ENCODE assay signal across 8 cellular contexts in the genomic region with DNA sequence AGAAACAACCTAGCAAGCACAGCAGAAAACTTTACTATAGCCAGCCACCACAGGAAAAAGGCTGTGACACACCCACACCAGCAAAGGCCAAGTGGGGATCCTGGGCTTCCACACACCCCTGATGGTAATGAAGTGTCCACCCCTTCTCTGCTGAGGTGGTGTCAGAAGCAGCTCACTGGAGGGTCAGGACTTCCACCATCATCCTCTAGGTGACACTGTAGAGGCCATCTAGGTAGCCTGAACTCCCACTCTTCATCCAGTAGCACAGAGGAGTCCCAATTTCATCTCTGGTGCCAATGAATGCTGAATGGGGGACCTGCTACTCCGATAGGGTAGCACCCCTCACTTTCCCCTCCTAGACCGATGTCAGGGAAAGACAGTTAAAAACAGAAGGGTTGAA.
A peak's percentile ranks its signal among the peaks of the same experiment; 100 is the strongest.
DNase-seq lines count a peak whose midpoint lies in the region; ATAC-seq and TF ChIP-seq lines count a peak whose summit lies in the region.

No MANE protein-coding gene starts in this region.

- H3K27ac Mint-ChIP-seq in MCF 10A (ENCODE audit: low read depth, unreplicated experiment) = no peak overlapping the region
- no peak overlapping the region for H3K27ac Mint-ChIP-seq in naive thymus-derived CD4-positive, alpha-beta T cell
- H3K27ac Mint-ChIP-seq in T-helper 17 cell = no peak overlapping the region

- H3K36me3 Mint-ChIP-seq in MCF 10A (ENCODE audit: insufficient read depth, unreplicated experiment) = no peaks in the 10 kb centered on the region
- no peaks in the 10 kb centered on the region for H3K36me3 Mint-ChIP-seq in naive thymus-derived CD4-positive, alpha-beta T cell
- H3K36me3 Mint-ChIP-seq in T-helper 17 cell (ENCODE audit: low read depth) = no peaks in the 10 kb centered on the region

- H3K4me1 ChIP-seq in breast epithelium = no peaks in the 10 kb centered on the region
- H3K4me1 ChIP-seq in naive thymus-derived CD4-positive, alpha-beta T cell (ENCODE audit: control insufficient read depth in 2 of 2, insufficient read depth in 2 of 2, low read length in 2 of 2) = no peaks in the 10 kb centered on the region

- no peaks in the 10 kb centered on the region for H3K36me3 ChIP-seq in breast epithelium
- no peaks in the 10 kb centered on the region for H3K36me3 ChIP-seq in naive thymus-derived CD4-positive, alpha-beta T cell (ENCODE audit: control insufficient read depth in 2 of 3, insufficient read depth in 3 of 3, low read length in 3 of 3)

- ATAC-seq in HG02970 (IDR thresholded peaks at IDR 0.05; ENCODE audit: low FRiP score, unreplicated experiment) = peak; percentile 91
- no peak for ATAC-seq in naive thymus-derived CD4-positive, alpha-beta T cell
- no peak for ATAC-seq in T-helper 17 cell

- no TSS peak for BruUV-seq in MCF 10A (replicated peaks; lab: Mats Ljungman, UMichigan)

- TF ChIP-seq CTCF in MCF 10A (IDR thresholded peaks at IDR 0.05; ENCODE audit: unreplicated experiment) (peak; percentile 53), breast epithelium (IDR thresholded peaks at IDR 0.05) (no peak), foreskin fibroblast (IDR thresholded peaks at IDR 0.05; ENCODE audit: low read depth, low read length) (peak; percentile 35)

- H3K4me3 ChIP-seq in breast epithelium (no peak overlapping the region), foreskin fibroblast (ENCODE audit: low read depth in 1 of 2, low read length in 2 of 2) (no peak overlapping the region)
- H3K4me3 ChIP-seq in naive thymus-derived CD4-positive, alpha-beta T cell (ENCODE audit: low read length) = no peak overlapping the region

- DNase-seq in MCF 10A (ENCODE audit: unreplicated experiment) = peak; percentile 60
- no peak for DNase-seq in breast epithelium (ENCODE audit: low spot score in 2 of 2)
- DNase-seq in NCI-H82 treated with DMSO at 0.1 percent for 48 hours (lab: John Stamatoyannopoulos, UW; ENCODE audit: unreplicated experiment) = peak; percentile 34
- peak in 1 of 2 donors; percentile 44 for DNase-seq in foreskin fibroblast
- no peak for DNase-seq in NCI-H1417 treated with DMSO at 0.1 percent for 48 hours (lab: John Stamatoyannopoulos, UW)
- DNase-seq in naive thymus-derived CD4-positive, alpha-beta T cell = no peak
- DNase-seq in T-helper 17 cell = no peak

- TF ChIP-seq POLR2A in breast epithelium (IDR thresholded peaks at IDR 0.05) = no peak

- H3K9me3 ChIP-seq in breast epithelium = no peaks in the 10 kb centered on the region
- H3K9me3 ChIP-seq in naive thymus-derived CD4-positive, alpha-beta T cell (ENCODE audit: control insufficient read depth in 2 of 3, low read length in 3 of 3) = no peaks in the 10 kb centered on the region
- H3K9me3 ChIP-seq in T-helper 17 cell (ENCODE audit: control insufficient read depth, low read length, poor library complexity, severe bottlenecking) = no peaks in the 10 kb centered on the region

- intact Hi-C loops in MCF 10A (cut with micrococcal nuclease) (loop anchor here (1.0 to 10.0 kb wide), 4 partner anchors 276 to 1328 kb away; no protein-coding TSS in a partner anchor), breast epithelium (cut with DNase I; ENCODE audit: low total_unique reads) (loop anchor here (5.0 kb wide), 1 partner anchor 1181 kb away; no protein-coding TSS in a partner anchor)
- intact Hi-C loops in naive thymus-derived CD4-positive, alpha-beta T cell (cut with micrococcal nuclease) = no loop called here

- H3K4me1 Mint-ChIP-seq in MCF 10A (ENCODE audit: insufficient read depth, unreplicated experiment) = no peaks in the 10 kb centered on the region
- no peaks in the 10 kb centered on the region for H3K4me1 Mint-ChIP-seq in naive thymus-derived CD4-positive, alpha-beta T cell
- H3K4me1 Mint-ChIP-seq in T-helper 17 cell = no peaks in the 10 kb centered on the region

- H3K27ac ChIP-seq in breast epithelium = no peak overlapping the region
- no peak overlapping the region for H3K27ac ChIP-seq in naive thymus-derived CD4-positive, alpha-beta T cell (ENCODE audit: low read depth, low read length)

- H3K27me3 Mint-ChIP-seq in MCF 10A (ENCODE audit: insufficient read depth, unreplicated experiment) (peaks cover 64% of the 10 kb centered on the region), T-helper 17 cell (no peaks in the 10 kb centered on the region)
- H3K27me3 Mint-ChIP-seq in naive thymus-derived CD4-positive, alpha-beta T cell = no peaks in the 10 kb centered on the region

- POLR2A ChIA-PET in MCF 10A (lab: Yijun Ruan, JAX) = no interaction called here
- POLR2A ChIA-PET in naive thymus-derived CD4-positive, alpha-beta T cell (lab: Charles Lee) = no interaction called here

- CTCF ChIA-PET in MCF 10A (lab: Yijun Ruan, JAX) = interaction anchor here (0.6 to 1.4 kb wide), 6 partner anchors 9 to 1325 kb away, joined by 3 to 7 read pairs (median 4); no protein-coding TSS in a partner anchor
- CTCF ChIA-PET in naive thymus-derived CD4-positive, alpha-beta T cell (lab: Charles Lee) = no interaction called here

- H3K27me3 ChIP-seq in breast epithelium = no peaks in the 10 kb centered on the region
- no peaks in the 10 kb centered on the region for H3K27me3 ChIP-seq in naive thymus-derived CD4-positive, alpha-beta T cell (ENCODE audit: control insufficient read depth in 2 of 2, insufficient read depth in 2 of 2, low read length in 2 of 2)

- H3K4me3 Mint-ChIP-seq in MCF 10A (ENCODE audit: unreplicated experiment) (no peak overlapping the region), T-helper 17 cell (no peak overlapping the region)
- no peak overlapping the region for H3K4me3 Mint-ChIP-seq in naive thymus-derived CD4-positive, alpha-beta T cell

- H3K9me3 Mint-ChIP-seq in MCF 10A (ENCODE audit: unreplicated experiment) = no peaks in the 10 kb centered on the region
- peaks cover 0 to 29% (median 3%) of the 10 kb centered on the region in 11 donors for H3K9me3 Mint-ChIP-seq in naive thymus-derived CD4-positive, alpha-beta T cell

Comparison
In these comparisons a context has a peak if more than half of its experiments do, and no peak if none do; other contexts are left out.
1. DNase-seq: peak in MCF 10A (single experiment) and NCI-H82 treated with DMSO at 0.1 percent for 48 hours (single experiment); none in breast epithelium (0 of 2), NCI-H1417 treated with DMSO at 0.1 percent for 48 hours (single experiment), naive thymus-derived CD4-positive, alpha-beta T cell (0 of 9) and T-helper 17 cell (0 of 3).
2. CTCF ChIP-seq: peak in MCF 10A (single experiment) and foreskin fibroblast (single experiment); none in breast epithelium (0 of 3).
3. intact Hi-C loops: an anchor here in MCF 10A (1.0 to 10.0 kb wide) and breast epithelium (5.0 kb wide); none called in naive thymus-derived CD4-positive, alpha-beta T cell.